ENCODE assay signal across 13 cellular contexts in genomic region chr16:73082608-73083007, GRCh38. TPM values are rescaled to one million over a fixed set of nuclear protein-coding genes. Genes with fewer than 3 reads are reported as not detected.
DNase-seq lines count a peak whose midpoint lies in the region; ATAC-seq and TF ChIP-seq lines count a peak whose summit lies in the region.
"Had no signal": no experiment of that assay in that cellular context is flagged by ENCODE, and none has a peak within 500 bp of the region (broad histone marks: within the 10 kb centered on the region; RNA-seq: fewer than 3 reads in every experiment).

No MANE protein-coding gene starts in this region.

- H3K27me3 ChIP-seq in ACC112 (ENCODE audit: insufficient read depth, low read length) (no peaks in the 10 kb centered on the region), left lung (no peaks in the 10 kb centered on the region)

- in situ Hi-C loops in astrocyte of the cerebellum (cut with HindIII; ENCODE audit: low sequenced_read_pairs): no loop called here

- no peaks in the 10 kb centered on the region for H3K9me3 ChIP-seq in left lung

- H3K36me3 ChIP-seq in ACC112 (ENCODE audit: insufficient read depth, low read length) (no peaks in the 10 kb centered on the region), left lung (no peaks in the 10 kb centered on the region)

- H3K27ac ChIP-seq in ACC112 (ENCODE audit: low read depth, low read length) (peak overlapping the region; percentile 74), left lung (peak overlapping the region in 1 of 2 donors; percentile 4)

- peaks cover 4% of the 10 kb centered on the region for H3K27me3 Mint-ChIP-seq in HFFc6 (ENCODE audit: insufficient read depth)

- TF ChIP-seq CTCF in HFFc6 (IDR thresholded peaks at IDR 0.05) (no peak), astrocyte of the cerebellum (IDR thresholded peaks at IDR 0.05; ENCODE audit: low read depth, low read length, missing control alignments) (no peak), left lung (IDR thresholded peaks at IDR 0.05) (no peak), GM10266 (IDR thresholded peaks at IDR 0.05; ENCODE audit: control insufficient read depth, insufficient read depth, low read depth, missing control alignments) (no peak)

- H3K36me3 Mint-ChIP-seq in HFFc6 (ENCODE audit: low read depth): peaks cover 6% of the 10 kb centered on the region; the same call in 1 of the 2 replicates
- H3K36me3 Mint-ChIP-seq: CD8-positive, alpha-beta T cell had no signal

- peaks cover 15% of the 10 kb centered on the region for H3K4me1 Mint-ChIP-seq in HFFc6 (ENCODE audit: low read depth)
- H3K4me1 Mint-ChIP-seq: H9 had no signal

- H3K4me3 ChIP-seq in ACC112 (ENCODE audit: low read depth, low read length): no peak overlapping the region
- H3K4me3 ChIP-seq in astrocyte of the cerebellum (ENCODE audit: low read depth, low read length): no peak overlapping the region
- H3K4me3 ChIP-seq in left lung: no peak overlapping the region

- peaks cover 5% of the 10 kb centered on the region; the same call in 1 of the 2 replicates for H3K9me3 Mint-ChIP-seq in HFFc6

- H3K4me1 ChIP-seq in ACC112 (ENCODE audit: control insufficient read depth, insufficient read depth, low read length, unreplicated experiment) (peaks cover 3% of the 10 kb centered on the region), left lung (peaks cover 0 to 9% of the 10 kb centered on the region in 2 donors)

- no peak overlapping the region for H2AFZ ChIP-seq in ACC112 (ENCODE audit: low read length, unreplicated experiment)

- DNase-seq in HFFc6: peak; percentile 98
- DNase-seq in astrocyte of the cerebellum (ENCODE audit: low read depth): peak; percentile 39
- no peak for DNase-seq in left lung
- no peak for DNase-seq in mucosa of gallbladder (ENCODE audit: low spot score)
- DNase-seq in stimulated activated CD4-positive, alpha-beta T cell treated with anti-CD3 and anti-CD28 coated beads, Interleukin-12 subunit alpha, Interleukin-12 subunit beta, amount 100 ng/mL, for 4 hours: no peak
- no peak for DNase-seq in iPS-NIHi7 (ENCODE audit: extremely low spot score)
- DNase-seq in GM10266 (ENCODE audit: extremely low spot score): no peak
- DNase-seq: CD8-positive, alpha-beta T cell; cortex of kidney; H9; NCI-H2081; stimulated activated CD8-positive, alpha-beta memory T cell treated with anti-CD3 and anti-CD28 coated beads, Interleukin-4, amount 100 ng/mL, for 48 hours had no signal

- H3K79me2 ChIP-seq in ACC112 (ENCODE audit: control insufficient read depth, insufficient read depth, low read length, unreplicated experiment): no peaks in the 10 kb centered on the region

- ATAC-seq in left lung: peak; percentile 71
- ATAC-seq: CD8-positive, alpha-beta T cell had no signal

- intact Hi-C loops in left lung (cut with DNase I): no loop called here

- H3K4me3 Mint-ChIP-seq in HFFc6: peak overlapping the region; percentile 30; the same call in 1 of the 2 replicates
- H3K4me3 Mint-ChIP-seq: CD8-positive, alpha-beta T cell; H9 had no signal

- peak overlapping the region; percentile 93 for H3K27ac Mint-ChIP-seq in HFFc6
- H3K27ac Mint-ChIP-seq: CD8-positive, alpha-beta T cell; H9 had no signal

RNA-seq across cellular contexts. Expression of gene ZFHX3, which starts 34.7 kb away (rescaled TPM):
- 10 to 100 TPM; 14.5 to 25.8 (median 15.8) TPM for total RNA-seq in HFFc6 (2021; fragmentation: NEBNext Ultra II Directional; extraction: Animal tissue kit (Norgen Biotek cat#: 25700))
- total RNA-seq in left lung: 10 to 100 TPM; 21.4 to 25.7 TPM
- 51.4 TPM for total RNA-seq in mucosa of gallbladder

Comparison
In these comparisons a context has a peak if more than half of its experiments do, and no peak if none do; other contexts are left out.
1. DNase-seq: peak in HFFc6 (single experiment) and astrocyte of the cerebellum (single experiment); none in left lung (0 of 2), mucosa of gallbladder (single experiment), stimulated activated CD4-positive, alpha-beta T cell treated with anti-CD3 and anti-CD28 coated beads, Interleukin-12 subunit alpha, Interleukin-12 subunit beta, amount 100 ng/mL, for 4 hours (single experiment), iPS-NIHi7 (single experiment) and GM10266 (single experiment).